ENCODE assay signal across 8 cellular contexts in genomic region chr7:4683884-4684565, GRCh38. TPM values are rescaled to one million over a fixed set of nuclear protein-coding genes. Genes with fewer than 3 reads are reported as not detected.
DNase-seq lines count a peak whose midpoint lies in the region; ATAC-seq and TF ChIP-seq lines count a peak whose summit lies in the region.

No MANE protein-coding gene starts in this region.

- H3K4me1 ChIP-seq in NT2/D1 (ENCODE audit: insufficient read depth, insufficient read length) (peaks cover 7% of the 10 kb centered on the region), gastroesophageal sphincter (peaks cover 0 to 56% (median 21%) of the 10 kb centered on the region in 3 donors)

- H3K27me3 ChIP-seq in NT2/D1 (ENCODE audit: insufficient read depth, insufficient read length) (peaks cover 19% of the 10 kb centered on the region), gastroesophageal sphincter (no peaks in the 10 kb centered on the region)

- WGBS in gastroesophageal sphincter (ENCODE audit: low coverage in 1 of 2), 2 donors: 0 to 1% methylated on average over 14 to 15 of the region's 16 CpGs

- H3K9me3 Mint-ChIP-seq in osteocyte (ENCODE audit: unreplicated experiment): no peaks in the 10 kb centered on the region

- DNase-seq in C1 segment of cervical spinal cord (lab: John Stamatoyannopoulos, UW) (peak in 8 of 14 donors; percentile 23 to 63 (median 43)), NT2/D1 (ENCODE audit: low read depth, low spot score) (no peak), osteocyte (ENCODE audit: extremely low spot score, unreplicated experiment) (no peak), NCI-H1092 treated with DMSO at 0.1 percent for 48 hours (lab: John Stamatoyannopoulos, UW) (no peak)
- peak; percentile 14 for DNase-seq in activated gamma-delta T cell treated with anti-CD3 and anti-CD28 coated beads, Interleukin-2, amount 50 U/mL, for 16 hours (ENCODE audit: low read depth)

- TF ChIP-seq CTCF in gastroesophageal sphincter (IDR thresholded peaks at IDR 0.05) (peak in 3 of 4 experiments; percentile 18 to 36 (median 32)), osteocyte (IDR thresholded peaks at IDR 0.05) (no peak)

- H3K4me3 Mint-ChIP-seq in osteocyte (ENCODE audit: unreplicated experiment): peak overlapping the region; percentile 83

- no peaks in the 10 kb centered on the region for H3K9me3 ChIP-seq in NT2/D1 (ENCODE audit: insufficient read depth, low read length)
- H3K9me3 ChIP-seq in gastroesophageal sphincter: no peaks in the 10 kb centered on the region

- H3K9ac ChIP-seq in NT2/D1 (ENCODE audit: insufficient read length, low read depth): peak overlapping the region; percentile 94

- no peak for TF ChIP-seq POLR2A in gastroesophageal sphincter (IDR thresholded peaks at IDR 0.05)

- H3K4me3 ChIP-seq in NT2/D1 (ENCODE audit: insufficient read length, low read depth): peak overlapping the region; percentile 91
- peak overlapping the region; percentile 71 to 91 for H3K4me3 ChIP-seq in gastroesophageal sphincter

- H3K36me3 Mint-ChIP-seq in osteocyte (ENCODE audit: unreplicated experiment): no peaks in the 10 kb centered on the region

- H3K27me3 Mint-ChIP-seq in osteocyte (ENCODE audit: unreplicated experiment): no peaks in the 10 kb centered on the region

- ATAC-seq in GM19452 (IDR thresholded peaks at IDR 0.05; ENCODE audit: unreplicated experiment) (peak; percentile 35), gastroesophageal sphincter (no peak), GM21528 (IDR thresholded peaks at IDR 0.05; ENCODE audit: low FRiP score, unreplicated experiment) (no peak)

- peaks cover 34% of the 10 kb centered on the region for H3K4me1 Mint-ChIP-seq in osteocyte (ENCODE audit: unreplicated experiment)

- H3K36me3 ChIP-seq in NT2/D1 (ENCODE audit: insufficient read depth, insufficient read length, low read length) (peaks cover 14% of the 10 kb centered on the region), gastroesophageal sphincter (no peaks in the 10 kb centered on the region)

- peak overlapping the region; percentile 88 for H3K27ac Mint-ChIP-seq in osteocyte (ENCODE audit: unreplicated experiment)

- no peak for TF ChIP-seq EP300 in gastroesophageal sphincter (IDR thresholded peaks at IDR 0.05)

- peak overlapping the region; percentile 73 to 95 (median 93) for H3K27ac ChIP-seq in gastroesophageal sphincter

RNA-seq across cellular contexts. Expression of gene FOXK1, which starts 1.9 kb away (rescaled TPM):
- total RNA-seq in gastroesophageal sphincter (10 to 100 TPM; 28.5 to 45.2 (median 30.0) TPM), osteocyte (56.2 and 63.1 TPM in 2 replicates)

Comparison
In these comparisons a context has a peak if more than half of its experiments do, and no peak if none do; other contexts are left out.
1. DNase-seq: peak in C1 segment of cervical spinal cord (8 of 14) and activated gamma-delta T cell treated with anti-CD3 and anti-CD28 coated beads, Interleukin-2, amount 50 U/mL, for 16 hours (single experiment); none in NT2/D1 (single experiment), osteocyte (single experiment) and NCI-H1092 treated with DMSO at 0.1 percent for 48 hours (single experiment).